10 cellular contexts compared by ENCODE assay signal in the genomic region with DNA sequence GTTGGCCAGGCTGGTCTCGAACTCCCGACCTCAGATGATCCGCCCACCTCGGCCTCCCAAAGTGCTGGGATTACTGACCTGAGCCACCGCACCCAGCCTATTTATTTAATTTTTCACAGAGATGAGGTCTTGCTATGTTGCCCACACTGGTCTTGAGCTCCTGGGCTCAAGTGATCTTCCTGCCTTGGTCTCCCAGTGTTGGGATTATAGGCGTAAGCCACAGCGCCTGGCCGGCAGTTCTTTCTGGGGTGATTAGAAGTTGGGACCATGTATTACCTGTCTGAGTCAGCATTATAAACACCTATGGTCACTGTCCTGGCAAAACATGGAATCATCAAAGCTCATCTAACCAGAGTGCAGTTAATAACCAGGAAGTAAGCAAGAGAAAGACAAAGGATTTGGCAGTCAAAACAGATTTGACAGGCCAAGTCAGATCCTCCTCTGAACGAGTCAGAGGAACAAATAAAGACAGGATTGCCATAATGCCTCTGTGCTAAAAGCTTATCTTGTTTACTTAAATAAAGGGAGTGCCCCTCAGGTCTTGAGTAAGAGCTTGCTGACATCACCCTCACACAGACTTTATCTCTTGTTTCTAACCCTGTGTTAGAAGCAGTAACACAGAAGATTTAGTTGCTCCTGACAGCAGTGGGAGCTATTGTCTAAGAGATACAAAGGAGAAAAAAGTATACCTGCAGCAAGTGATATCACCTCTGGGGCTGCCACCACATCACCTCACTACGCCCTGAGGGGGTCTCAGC. TPM values are rescaled to one million over a fixed set of nuclear protein-coding genes. Genes with fewer than 3 reads are reported as not detected.
A peak's percentile ranks its signal among the peaks of the same experiment; 100 is the strongest.
DNase-seq lines count a peak whose midpoint lies in the region; ATAC-seq and TF ChIP-seq lines count a peak whose summit lies in the region.
"Had no signal": no experiment of that assay in that cellular context is flagged by ENCODE, and none has a peak within 500 bp of the region (broad histone marks: within the 10 kb centered on the region; RNA-seq: fewer than 3 reads in every experiment).

No MANE protein-coding gene starts in this region.

- H3K4me1 Mint-ChIP-seq in Calu3 (ENCODE audit: low read depth, unreplicated experiment) (peaks cover 16% of the 10 kb centered on the region), mesothelial cell of epicardium (peaks cover 16% of the 10 kb centered on the region)
- H3K4me1 Mint-ChIP-seq: activated B cell treated with CpG ODN at 0.5 μM for 24 hours had no signal

- H3K9me3 ChIP-seq in mammary epithelial cell (replicated peaks; ENCODE audit: insufficient read depth, low read length), result no peaks in the 10 kb centered on the region

- peaks cover 13% of the 10 kb centered on the region for H3K4me1 ChIP-seq in mammary epithelial cell (ENCODE audit: insufficient read depth, low read length)

- H3K27ac ChIP-seq in mammary epithelial cell (ENCODE audit: insufficient read depth, low read depth, low read length), result peak overlapping the region; percentile 4

- ATAC-seq in HG03045 (IDR thresholded peaks at IDR 0.05; ENCODE audit: unreplicated experiment), result no peak
- ATAC-seq in HG02759 (IDR thresholded peaks at IDR 0.05; ENCODE audit: unreplicated experiment), result no peak
- no peak for ATAC-seq in GM19328 (IDR thresholded peaks at IDR 0.05; ENCODE audit: unreplicated experiment)
- ATAC-seq: naive thymus-derived CD8-positive, alpha-beta T cell had no signal

- peak overlapping the region; percentile 6 for H3K4me2 ChIP-seq in mammary epithelial cell (ENCODE audit: insufficient read depth, low read depth, low read length)

- intact Hi-C loops in Calu3 (cut with micrococcal nuclease; ENCODE audit: unreplicated experiment), result no loop called here
- intact Hi-C loops in mammary epithelial cell (cut with micrococcal nuclease), result no loop called here

- H3K36me3 Mint-ChIP-seq in Calu3 (ENCODE audit: insufficient read depth, unreplicated experiment) (peaks cover 10% of the 10 kb centered on the region), mesothelial cell of epicardium (peaks cover 3% of the 10 kb centered on the region)

- DNase-seq in Calu3, result peak; percentile 36
- peak; percentile 78 for DNase-seq in NCI-H146 (lab: John Stamatoyannopoulos, UW)
- peak; percentile 94 for DNase-seq in mammary epithelial cell
- DNase-seq in mesothelial cell of epicardium (ENCODE audit: low spot score in 2 of 2, unreplicated experiment in 2 of 2), result no peak
- no peak for DNase-seq in activated naive CD4-positive, alpha-beta T cell treated with anti-CD3 and anti-CD28 coated beads, Interleukin-2, amount 50 U/mL, for 16 hours
- DNase-seq: activated B cell treated with CpG ODN at 0.5 μM for 24 hours; naive thymus-derived CD8-positive, alpha-beta T cell had no signal

- TF ChIP-seq CTCF in Calu3 (IDR thresholded peaks at IDR 0.05; ENCODE audit: unreplicated experiment) (no peak), mammary epithelial cell (conservative IDR thresholded peaks at IDR 0.05 in 1 of 2, IDR thresholded peaks at IDR 0.05 in 1 of 2; ENCODE audit: extremely low read depth in 1 of 2, insufficient read depth in 1 of 2, low read depth in 1 of 2, low read length in 2 of 2) (peak; percentile 24 to 38), mesothelial cell of epicardium (IDR thresholded peaks at IDR 0.05; ENCODE audit: unreplicated experiment) (no peak)

- H3K27me3 ChIP-seq in mammary epithelial cell (ENCODE audit: insufficient read depth, low read length), result no peaks in the 10 kb centered on the region

- dilution Hi-C loops in mammary epithelial cell (cut with HindIII; ENCODE audit: low sequenced_read_pairs), result loop anchor here (5.0 kb wide), 1 partner anchor 40 kb away; no protein-coding TSS in a partner anchor

- no peak overlapping the region for H3K9ac ChIP-seq in mammary epithelial cell (ENCODE audit: insufficient read depth, low read length)

- in situ Hi-C loops in mammary epithelial cell (cut with MboI; ENCODE audit: low sequenced_read_pairs in 2 of 2), result no loop called here

- 66% methylated on average over 10 of the region's 10 CpGs for whole genome bisulfite sequencing in mammary epithelial cell (ENCODE audit: low coverage, missing lambda C conversion rate)

- H3K27me3 Mint-ChIP-seq in Calu3 (ENCODE audit: unreplicated experiment) (no peaks in the 10 kb centered on the region), mesothelial cell of epicardium (ENCODE audit: low read depth) (no peaks in the 10 kb centered on the region)
- H3K27me3 Mint-ChIP-seq: activated B cell treated with CpG ODN at 0.5 μM for 24 hours; naive thymus-derived CD8-positive, alpha-beta T cell had no signal

- H3K4me3 Mint-ChIP-seq in Calu3 (ENCODE audit: low read depth, unreplicated experiment) (no peak overlapping the region), mesothelial cell of epicardium (no peak overlapping the region)
- H3K4me3 Mint-ChIP-seq: activated B cell treated with CpG ODN at 0.5 μM for 24 hours; naive thymus-derived CD8-positive, alpha-beta T cell had no signal

- no peaks in the 10 kb centered on the region for H4K20me1 ChIP-seq in mammary epithelial cell (ENCODE audit: insufficient read depth, low read length)

- BruUV-seq in Calu3 (replicated peaks; lab: Mats Ljungman, UMichigan) (no TSS peak), mammary epithelial cell (replicated peaks; lab: Mats Ljungman, UMichigan) (no TSS peak)

- H3K4me3 ChIP-seq in mammary epithelial cell (replicated peaks in 1 of 3; ENCODE audit: insufficient read depth in 1 of 3, low read depth in 2 of 3, low read length in 3 of 3), result no peak overlapping the region

- CTCF ChIA-PET in Calu3 (lab: Charles Lee), result interaction anchor here (0.5 to 1.1 kb wide), 7 partner anchors 19 to 108 kb away, joined by 3 to 7 read pairs (median 4); no protein-coding TSS in a partner anchor
- CTCF ChIA-PET in mammary epithelial cell (lab: Charles Lee; ENCODE audit: low non-redundant PET), result interaction anchor here (0.6 kb wide), 1 partner anchor 163 kb away, joined by 8 read pairs; no protein-coding TSS in a partner anchor

- H3K9me3 Mint-ChIP-seq in Calu3 (ENCODE audit: low read depth, unreplicated experiment) (no peaks in the 10 kb centered on the region), mesothelial cell of epicardium (no peaks in the 10 kb centered on the region)
- H3K9me3 Mint-ChIP-seq: activated B cell treated with CpG ODN at 0.5 μM for 24 hours; naive thymus-derived CD8-positive, alpha-beta T cell had no signal

- no peaks in the 10 kb centered on the region for H3K36me3 ChIP-seq in mammary epithelial cell (ENCODE audit: insufficient read depth, low read length)

- H2AFZ ChIP-seq in mammary epithelial cell (ENCODE audit: low read depth, low read length), result no peak overlapping the region

- H3K27ac Mint-ChIP-seq in Calu3 (ENCODE audit: unreplicated experiment), result no peak overlapping the region
- peak overlapping the region; percentile 76 for H3K27ac Mint-ChIP-seq in mesothelial cell of epicardium
- H3K27ac Mint-ChIP-seq: activated B cell treated with CpG ODN at 0.5 μM for 24 hours had no signal

- no peaks in the 10 kb centered on the region for H3K79me2 ChIP-seq in mammary epithelial cell (ENCODE audit: insufficient read depth, low read length)

RNA-seq across cellular contexts. Expression of a gene that starts 3.7 kb away (rescaled TPM):
- not detected in 2 replicates for total RNA-seq in Calu3 (2022)
- total RNA-seq in mammary epithelial cell, result not detected
- not detected for polyA plus RNA-seq in mammary epithelial cell
- polyA minus RNA-seq in mammary epithelial cell, result not detected
- total RNA-seq in mesothelial cell of epicardium, result not detected in 3 replicates
- total RNA-seq: activated B cell treated with CpG ODN at 0.5 μM for 24 hours; naive thymus-derived CD8-positive, alpha-beta T cell had no signal
- polyA plus RNA-seq: naive thymus-derived CD8-positive, alpha-beta T cell had no signal

Comparison
In these comparisons a context has a peak if more than half of its experiments do, and no peak if none do; other contexts are left out.
1. DNase-seq: peak in Calu3 (single experiment), NCI-H146 (single experiment) and mammary epithelial cell (single experiment); none in mesothelial cell of epicardium (0 of 2) and activated naive CD4-positive, alpha-beta T cell treated with anti-CD3 and anti-CD28 coated beads, Interleukin-2, amount 50 U/mL, for 16 hours (single experiment).
2. CTCF ChIP-seq: peak in mammary epithelial cell (2 of 2); none in Calu3 (single experiment) and mesothelial cell of epicardium (single experiment).